ENCODE assay signal across 12 cellular contexts in the genomic region with DNA sequence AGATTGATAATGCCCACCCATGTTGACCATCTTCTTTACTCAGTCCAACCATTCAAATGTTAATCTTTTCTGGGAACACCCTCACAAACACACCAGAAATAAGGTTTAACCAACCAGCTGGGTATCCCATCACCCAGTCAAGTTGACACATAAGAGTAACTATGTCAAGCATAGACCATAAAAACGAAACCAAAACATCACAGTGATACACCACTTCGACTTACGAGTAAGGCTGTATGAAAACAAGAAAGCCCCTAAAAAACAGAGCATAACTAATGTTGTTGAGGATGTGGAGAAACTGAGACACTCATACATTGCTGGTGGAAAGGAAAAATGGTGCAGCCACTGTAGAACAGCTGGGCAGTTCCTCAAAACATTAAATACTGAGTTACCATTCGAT. TPM values are rescaled to one million over a fixed set of nuclear protein-coding genes. Genes with fewer than 3 reads are reported as not detected.
A peak's percentile ranks its signal among the peaks of the same experiment; 100 is the strongest.
DNase-seq lines count a peak whose midpoint lies in the region; ATAC-seq and TF ChIP-seq lines count a peak whose summit lies in the region.
"Had no signal": no experiment of that assay in that cellular context is flagged by ENCODE, and none has a peak within 500 bp of the region (broad histone marks: within the 10 kb centered on the region; RNA-seq: fewer than 3 reads in every experiment).

No MANE protein-coding gene starts in this region.

- H3K27ac Mint-ChIP-seq in CD8-positive, alpha-beta memory T cell, result peak overlapping the region in 7 of 8 donors; percentile 9 to 82 (median 46)
- peak overlapping the region; percentile 36 to 48 for H3K27ac Mint-ChIP-seq in T-cell

- no peak for DNase-seq in CD8-positive, alpha-beta memory T cell
- DNase-seq in T-cell (no peak), SHP77 treated with DMSO at 0.1 percent for 48 hours (lab: John Stamatoyannopoulos, UW) (no peak), ascending aorta (ENCODE audit: low spot score in 2 of 2) (no peak), NCI-H2171 treated with DMSO at 0.1 percent for 48 hours (lab: John Stamatoyannopoulos, UW) (no peak), amniotic stem cell (lab: John Stamatoyannopoulos, UW) (no peak)
- DNase-seq: Calu3, dorsolateral prefrontal cortex, hippocampal formation, thyroid gland had no signal

- intact Hi-C loops in ascending aorta (cut with DNase I), result no loop called here

- ATAC-seq in GM18909 (IDR thresholded peaks at IDR 0.05; ENCODE audit: poor library complexity, unreplicated experiment), result peak; percentile 66
- ATAC-seq in HG02840 (IDR thresholded peaks at IDR 0.05; ENCODE audit: low FRiP score, unreplicated experiment), result peak; percentile 71
- no peak for ATAC-seq in T-cell (replicated peaks in 1 of 4)

- H3K27me3 ChIP-seq in CD8-positive, alpha-beta memory T cell (ENCODE audit: insufficient read depth, low read length, poor library complexity, severe bottlenecking), result no peaks in the 10 kb centered on the region
- no peaks in the 10 kb centered on the region for H3K27me3 ChIP-seq in ascending aorta
- H3K27me3 ChIP-seq: dorsolateral prefrontal cortex, thyroid gland had no signal

- no peaks in the 10 kb centered on the region for H3K9me3 ChIP-seq in CD8-positive, alpha-beta memory T cell (ENCODE audit: low read length)
- H3K9me3 ChIP-seq in ascending aorta, result no peaks in the 10 kb centered on the region
- H3K9me3 ChIP-seq: thyroid gland had no signal

- H3K27ac ChIP-seq in CD8-positive, alpha-beta memory T cell (ENCODE audit: low read depth, low read length), result no peak overlapping the region
- H3K27ac ChIP-seq in ascending aorta, result no peak overlapping the region
- H3K27ac ChIP-seq: dorsolateral prefrontal cortex, thyroid gland had no signal

- peaks cover 0 to 2% (median 0%) of the 10 kb centered on the region in 3 donors for H3K36me3 Mint-ChIP-seq in CD8-positive, alpha-beta memory T cell
- peaks cover 5% of the 10 kb centered on the region for H3K36me3 Mint-ChIP-seq in T-cell

- H3K36me3 ChIP-seq in CD8-positive, alpha-beta memory T cell (ENCODE audit: insufficient read depth, low read length), result no peaks in the 10 kb centered on the region
- H3K36me3 ChIP-seq in ascending aorta, result no peaks in the 10 kb centered on the region
- H3K36me3 ChIP-seq: thyroid gland had no signal

- no peak for TF ChIP-seq CTCF in ascending aorta (IDR thresholded peaks at IDR 0.05)

- H3K9me3 Mint-ChIP-seq in CD8-positive, alpha-beta memory T cell, result no peaks in the 10 kb centered on the region
- H3K9me3 Mint-ChIP-seq in T-cell, result no peaks in the 10 kb centered on the region

- H3K4me3 Mint-ChIP-seq in CD8-positive, alpha-beta memory T cell, result peak overlapping the region; percentile 27 to 88 (median 78)
- H3K4me3 Mint-ChIP-seq in T-cell, result peak overlapping the region; percentile 1 to 50 (median 11)

- POLR2A ChIA-PET in CD8-positive, alpha-beta memory T cell (lab: Charles Lee), result no interaction called here
- POLR2A ChIA-PET in T-cell (lab: Charles Lee), result no interaction called here

- peaks cover 23% of the 10 kb centered on the region for H3K4me1 ChIP-seq in CD8-positive, alpha-beta memory T cell (ENCODE audit: insufficient read depth, low read length)
- H3K4me1 ChIP-seq in ascending aorta, result no peaks in the 10 kb centered on the region

- peaks cover 19 to 35% (median 23%) of the 10 kb centered on the region in 3 donors for H3K4me1 Mint-ChIP-seq in CD8-positive, alpha-beta memory T cell
- peaks cover 22 to 30% (median 22%) of the 10 kb centered on the region in 3 donors for H3K4me1 Mint-ChIP-seq in T-cell

- no peaks in the 10 kb centered on the region for H3K27me3 Mint-ChIP-seq in CD8-positive, alpha-beta memory T cell
- H3K27me3 Mint-ChIP-seq in T-cell, result no peaks in the 10 kb centered on the region

- peak overlapping the region; percentile 14 for H3K4me3 ChIP-seq in CD8-positive, alpha-beta memory T cell (ENCODE audit: low read length)
- H3K4me3 ChIP-seq in ascending aorta, result no peak overlapping the region
- H3K4me3 ChIP-seq: dorsolateral prefrontal cortex, thyroid gland had no signal

- CTCF ChIA-PET in CD8-positive, alpha-beta memory T cell (lab: Charles Lee), result interaction anchor here (0.9 to 1.6 kb wide), 3 partner anchors 12 to 210 kb away, joined by 3 to 6 read pairs (median 3); no protein-coding TSS in a partner anchor
- CTCF ChIA-PET in T-cell (lab: Charles Lee), result no interaction called here

RNA-seq across cellular contexts. Expression of gene SLC35F5, which starts 57.4 kb away (rescaled TPM):
- 10 to 100 TPM; 28.8 to 30.8 TPM for total RNA-seq in CD8-positive, alpha-beta memory T cell
- 5.3 TPM for polyA plus RNA-seq in CD8-positive, alpha-beta memory T cell
- 10 to 100 TPM; 19.5 to 37.0 (median 23.3) TPM for total RNA-seq in T-cell
- 55.7 TPM for total RNA-seq in ascending aorta

Comparison
In these comparisons a context has a peak if more than half of its experiments do, and no peak if none do; other contexts are left out.
1. ATAC-seq: peak in GM18909 (single experiment) and HG02840 (single experiment); none in T-cell (0 of 4).